30 cellular contexts compared by ENCODE assay signal in genomic region chr4:152530600-152530999, GRCh38. TPM values are rescaled to one million over a fixed set of nuclear protein-coding genes. Genes with fewer than 3 reads are reported as not detected.
A peak's percentile ranks its signal among the peaks of the same experiment; 100 is the strongest.
DNase-seq lines count a peak whose midpoint lies in the region; ATAC-seq and TF ChIP-seq lines count a peak whose summit lies in the region.
"Had no signal": no experiment of that assay in that cellular context is flagged by ENCODE, and none has a peak within 500 bp of the region (broad histone marks: within the 10 kb centered on the region; RNA-seq: fewer than 3 reads in every experiment).

No MANE protein-coding gene starts in this region.

- no peak overlapping the region for H3K23ac ChIP-seq in mesenchymal stem cell (ENCODE audit: low read length in 2 of 2)

- peaks cover 14% of the 10 kb centered on the region for H3K79me1 ChIP-seq in mesenchymal stem cell (replicated peaks; ENCODE audit: low read length, poor library complexity, severe bottlenecking)

- peaks cover 18 to 81% (median 33%) of the 10 kb centered on the region in 11 experiments; a peak in 21 of 22 replicates for H3K36me3 ChIP-seq in BLaER1 treated with 17β-estradiol and CSF1 and Interleukin-3, amounts not matched to agents 10 nM and 100 nM
- H3K36me3 ChIP-seq in OCI-LY1 (ENCODE audit: insufficient read depth, low read length) = peaks cover 43% of the 10 kb centered on the region
- H3K36me3 ChIP-seq in mesenchymal stem cell (ENCODE audit: control insufficient read depth in 1 of 2, insufficient read depth in 2 of 2, low read depth in 1 of 2, low read length in 2 of 2) = no peaks in the 10 kb centered on the region
- H3K36me3 ChIP-seq: gastrocnemius medialis had no signal

- peaks cover 100% of the 10 kb centered on the region for H3K79me2 ChIP-seq in OCI-LY1 (ENCODE audit: insufficient read depth, low read length)

- CTCF ChIA-PET in activated CD4-positive, alpha-beta T cell treated with anti-CD3 and anti-CD28 coated beads for 36 hours (lab: Charles Lee) = interaction anchor here (2.5 kb wide), 1 partner anchor 29 kb away, joined by 12 read pairs; no protein-coding TSS in a partner anchor

- DNase-seq in DMS114 treated with DMSO at 0.1 percent for 48 hours (lab: John Stamatoyannopoulos, UW; ENCODE audit: unreplicated experiment) (no peak), mesenchymal stem cell (no peak), NCI-H146 (lab: John Stamatoyannopoulos, UW) (no peak)
- DNase-seq in activated CD4-positive, alpha-beta T cell treated with anti-CD3 and anti-CD28 coated beads for 36 hours = no peak
- DNase-seq: activated CD8-positive, alpha-beta T cell treated with anti-CD3 and anti-CD28 coated beads for 36 hours; activated T-cell treated with anti-CD3 and anti-CD28 coated beads, Interleukin-2, amount 50 U/mL, for 24 hours; DMS79 treated with DMSO at 0.1 percent for 48 hours; effector CD8-positive, alpha-beta T cell; gastrocnemius medialis; kidney glomerular epithelial cell; mammary epithelial cell; NCI-H1048; NCI-H2029 treated with DMSO at 0.1 percent for 48 hours; NCI-H446 treated with DMSO at 0.1 percent for 48 hours; NK-92 treated with Interleukin-12 subunit alpha and Interleukin-12 subunit beta, amount 100 ng/mL, for 24 hours; nucleus accumbens; spleen; stimulated activated CD4-positive, alpha-beta T cell treated with anti-CD3 and anti-CD28 coated beads, Interleukin-4, amount 100 ng/mL, for 24 hours; stomach; trophoblast cell had no signal

- WGBS in mesenchymal stem cell = 100% methylated on average over 1 of the region's 2 CpGs

- no peaks in the 10 kb centered on the region for H3F3A ChIP-seq in OCI-LY1 (ENCODE audit: insufficient read depth, low read length)

- peak overlapping the region in 1 of 11 experiments; percentile 13; a peak in 1 of 22 replicates for H3K27ac ChIP-seq in BLaER1 treated with 17β-estradiol and CSF1 and Interleukin-3, amounts not matched to agents 10 nM and 100 nM
- peak overlapping the region; percentile 16 for H3K27ac ChIP-seq in OCI-LY1 (ENCODE audit: low read depth, low read length, poor library complexity, severe bottlenecking)
- H3K27ac ChIP-seq in mesenchymal stem cell (ENCODE audit: low read length, poor library complexity, severe bottlenecking) = no peak overlapping the region
- H3K27ac ChIP-seq: gastrocnemius medialis, spleen, stomach had no signal

- peaks cover 48 to 100% (median 95%) of the 10 kb centered on the region in 11 experiments; a peak in 21 of 22 replicates for H4K20me1 ChIP-seq in BLaER1 treated with 17β-estradiol and CSF1 and Interleukin-3, amounts not matched to agents 10 nM and 100 nM
- no peaks in the 10 kb centered on the region for H4K20me1 ChIP-seq in OCI-LY1 (ENCODE audit: insufficient read depth, low read length)

- no peak overlapping the region for H3K9ac ChIP-seq in BLaER1 treated with 17β-estradiol and CSF1 and Interleukin-3, amounts not matched to agents 10 nM and 100 nM
- H3K9ac ChIP-seq in OCI-LY1 (ENCODE audit: low read length) = no peak overlapping the region; the same call in 1 of the 2 replicates
- H3K9ac ChIP-seq in mesenchymal stem cell (ENCODE audit: low read length) = no peak overlapping the region

- H3K27me3 Mint-ChIP-seq in activated CD4-positive, alpha-beta T cell treated with anti-CD3 and anti-CD28 coated beads for 36 hours = no peaks in the 10 kb centered on the region
- H3K27me3 Mint-ChIP-seq: activated CD8-positive, alpha-beta T cell treated with anti-CD3 and anti-CD28 coated beads for 36 hours; activated T-cell treated with anti-CD3 and anti-CD28 coated beads, Interleukin-2, amount 50 U/mL, for 24 hours had no signal

- H2BK120ac ChIP-seq in mesenchymal stem cell (ENCODE audit: low read depth, low read length) = no peak overlapping the region

- intact Hi-C loops in activated CD4-positive, alpha-beta T cell treated with anti-CD3 and anti-CD28 coated beads for 36 hours (cut with DNase I, micrococcal nuclease) = loop anchor here (10.0 kb wide), 3 partner anchors 584 to 1516 kb away; partner anchors contain the start of genes LRBA (in 1 of the 2) and RPS3A (in 1 of the 2)

- no peak overlapping the region for H2BK12ac ChIP-seq in mesenchymal stem cell (ENCODE audit: low read length in 2 of 2)

- peak overlapping the region; percentile 60 to 94 (median 83); a peak in 20 of 22 replicates for H3K4me2 ChIP-seq in BLaER1 treated with 17β-estradiol and CSF1 and Interleukin-3, amounts not matched to agents 10 nM and 100 nM
- H3K4me2 ChIP-seq in OCI-LY1 (ENCODE audit: low read length) (peak overlapping the region; percentile 67; the same call in 1 of the 2 replicates), mesenchymal stem cell (ENCODE audit: low read length, poor library complexity, severe bottlenecking) (no peak overlapping the region)

- H3K4me1 ChIP-seq in BLaER1 treated with 17β-estradiol and CSF1 and Interleukin-3, amounts not matched to agents 10 nM and 100 nM = peaks cover 23 to 45% (median 37%) of the 10 kb centered on the region in 10 experiments
- peaks cover 58% of the 10 kb centered on the region for H3K4me1 ChIP-seq in OCI-LY1 (ENCODE audit: insufficient read depth, low read length, severe bottlenecking)
- no peaks in the 10 kb centered on the region for H3K4me1 ChIP-seq in mesenchymal stem cell (ENCODE audit: control insufficient read depth, insufficient read depth, low read depth, low read length)

- H3K9me3 Mint-ChIP-seq in activated CD4-positive, alpha-beta T cell treated with anti-CD3 and anti-CD28 coated beads for 36 hours (ENCODE audit: low read depth) = no peaks in the 10 kb centered on the region
- H3K9me3 Mint-ChIP-seq: activated CD8-positive, alpha-beta T cell treated with anti-CD3 and anti-CD28 coated beads for 36 hours; activated naive CD4-positive, alpha-beta T cell treated with anti-CD3 and anti-CD28 coated beads, Interleukin-2, amount 50 U/mL, for 72 hours; activated T-cell treated with anti-CD3 and anti-CD28 coated beads, Interleukin-2, amount 50 U/mL, for 24 hours; T-helper 2 cell treated with Interferon-gamma antibody and Interleukin-4, amounts not matched to agents 5 μg/mL and 100 μg/mL, for 36 hours; WTC11 had no signal

- H3K4me1 Mint-ChIP-seq in activated CD4-positive, alpha-beta T cell treated with anti-CD3 and anti-CD28 coated beads for 36 hours = peaks cover 50% of the 10 kb centered on the region

- H3K4me3 ChIP-seq in BLaER1 treated with 17β-estradiol and CSF1 and Interleukin-3, amounts not matched to agents 10 nM and 100 nM = no peak overlapping the region
- H3K4me3 ChIP-seq in GM08714 (ENCODE audit: low read length) (peak overlapping the region; percentile 36; the same call in 1 of the 2 replicates), OCI-LY1 (ENCODE audit: low read depth, low read length, poor library complexity, severe bottlenecking) (peak overlapping the region; percentile 12), mesenchymal stem cell (ENCODE audit: insufficient read depth in 1 of 2, low read depth in 1 of 2, low read length in 2 of 2) (no peak overlapping the region)
- H3K4me3 ChIP-seq: gastrocnemius medialis, K562, SK-N-MC, spleen, stomach had no signal

- H3K14ac ChIP-seq in mesenchymal stem cell (ENCODE audit: low read length in 2 of 2) = no peak overlapping the region

- no peak overlapping the region for H3K18ac ChIP-seq in mesenchymal stem cell (ENCODE audit: low read depth in 1 of 2, low read length in 2 of 2)

- no peak overlapping the region for H4K91ac ChIP-seq in mesenchymal stem cell (ENCODE audit: low read length)

- no peak for TF ChIP-seq CTCF in OCI-LY1 (IDR thresholded peaks at IDR 0.05; ENCODE audit: low read length)

- no peak overlapping the region for H3K27ac Mint-ChIP-seq in activated CD4-positive, alpha-beta T cell treated with anti-CD3 and anti-CD28 coated beads for 36 hours
- H3K27ac Mint-ChIP-seq: activated CD8-positive, alpha-beta T cell treated with anti-CD3 and anti-CD28 coated beads for 36 hours; activated T-cell treated with anti-CD3 and anti-CD28 coated beads, Interleukin-2, amount 50 U/mL, for 24 hours; T-helper 2 cell treated with Interferon-gamma antibody and Interleukin-4, amounts not matched to agents 5 μg/mL and 100 μg/mL, for 36 hours; WTC11 had no signal

- no peak overlapping the region for H2BK5ac ChIP-seq in mesenchymal stem cell (ENCODE audit: low read depth, low read length, poor library complexity, severe bottlenecking)

- ATAC-seq in GM21529 (IDR thresholded peaks at IDR 0.05; ENCODE audit: unreplicated experiment) = peak; percentile 32
- no peak for ATAC-seq in activated CD4-positive, alpha-beta T cell treated with anti-CD3 and anti-CD28 coated beads for 36 hours
- ATAC-seq: activated CD8-positive, alpha-beta T cell treated with anti-CD3 and anti-CD28 coated beads for 36 hours; activated naive CD4-positive, alpha-beta T cell treated with anti-CD3 and anti-CD28 coated beads, Interleukin-2, amount 50 U/mL, for 72 hours; esophagus mucosa; gastrocnemius medialis; K562; WTC11 had no signal

- no peak overlapping the region for H4K8ac ChIP-seq in mesenchymal stem cell (ENCODE audit: low read length)

- H3K4ac ChIP-seq in mesenchymal stem cell (ENCODE audit: low read depth in 1 of 2, low read length in 2 of 2) = no peak overlapping the region

- H3K36me3 Mint-ChIP-seq in activated CD4-positive, alpha-beta T cell treated with anti-CD3 and anti-CD28 coated beads for 36 hours (ENCODE audit: low read depth) = peaks cover 21% of the 10 kb centered on the region

- H3K4me3 Mint-ChIP-seq in activated CD4-positive, alpha-beta T cell treated with anti-CD3 and anti-CD28 coated beads for 36 hours = no peak overlapping the region
- H3K4me3 Mint-ChIP-seq: activated CD8-positive, alpha-beta T cell treated with anti-CD3 and anti-CD28 coated beads for 36 hours; activated T-cell treated with anti-CD3 and anti-CD28 coated beads, Interleukin-2, amount 50 U/mL, for 24 hours; T-helper 2 cell treated with Interferon-gamma antibody and Interleukin-4, amounts not matched to agents 5 μg/mL and 100 μg/mL, for 36 hours; WTC11 had no signal

- H2BK15ac ChIP-seq in mesenchymal stem cell (ENCODE audit: low read depth, poor library complexity, severe bottlenecking) = no peak overlapping the region

- H2AK5ac ChIP-seq in mesenchymal stem cell (ENCODE audit: low read length, severe bottlenecking) = no peak overlapping the region

- H3K27me3 ChIP-seq in BLaER1 treated with 17β-estradiol and CSF1 and Interleukin-3, amounts not matched to agents 10 nM and 100 nM = no peaks in the 10 kb centered on the region
- no peaks in the 10 kb centered on the region for H3K27me3 ChIP-seq in OCI-LY1 (ENCODE audit: insufficient read depth, low read length)
- H3K27me3 ChIP-seq in mesenchymal stem cell (ENCODE audit: control insufficient read depth in 1 of 2, insufficient read depth in 1 of 2, low read length in 2 of 2) = no peaks in the 10 kb centered on the region
- H3K27me3 ChIP-seq: gastrocnemius medialis, spleen, stomach had no signal

- no peaks in the 10 kb centered on the region for H3K9me3 ChIP-seq in BLaER1 treated with 17β-estradiol and CSF1 and Interleukin-3, amounts not matched to agents 10 nM and 100 nM (replicated peaks in 1 of 11)
- H3K9me3 ChIP-seq in OCI-LY1 (ENCODE audit: low read length) (no peaks in the 10 kb centered on the region), mesenchymal stem cell (ENCODE audit: control insufficient read depth, low read length) (no peaks in the 10 kb centered on the region)
- H3K9me3 ChIP-seq: gastrocnemius medialis, spleen, stomach had no signal

- H2AFZ ChIP-seq in OCI-LY1 (ENCODE audit: low read length) (no peak overlapping the region), mesenchymal stem cell (ENCODE audit: low read depth, low read length) (no peak overlapping the region)

- POLR2A ChIA-PET in activated CD4-positive, alpha-beta T cell treated with anti-CD3 and anti-CD28 coated beads for 36 hours (lab: Charles Lee) = interaction anchor here (0.6 kb wide), 1 partner anchor 1724 kb away, joined by 3 read pairs; no protein-coding TSS in a partner anchor

- no peaks in the 10 kb centered on the region for H3K9me2 ChIP-seq in OCI-LY1 (ENCODE audit: low read depth, low read length)

RNA-seq across cellular contexts. Expression of gene FBXW7, which starts 5.3 kb away (rescaled TPM):
- 9.4 TPM for polyA plus RNA-seq in mesenchymal stem cell (2013, experiment 1 of 2)
- 10.5 TPM for polyA plus RNA-seq in mesenchymal stem cell (2013, experiment 2 of 2)
- total RNA-seq in activated CD4-positive, alpha-beta T cell treated with anti-CD3 and anti-CD28 coated beads for 36 hours = 10 to 100 TPM; 29.8 to 31.6 TPM

Comparison
In these comparisons a context has a peak if more than half of its experiments do, and no peak if none do; other contexts are left out.
1. H3K4me3 ChIP-seq: peak in GM08714 (single experiment) and OCI-LY1 (single experiment); none in BLaER1 treated with 17β-estradiol and CSF1 and Interleukin-3, amounts not matched to agents 10 nM and 100 nM (0 of 10) and mesenchymal stem cell (0 of 2).